In genomic region chr16:60907645-60908044, GRCh38 we compare ENCODE assay signal across 33 cellular contexts.
A peak's percentile ranks its signal among the peaks of the same experiment; 100 is the strongest.
DNase-seq lines count a peak whose midpoint lies in the region; ATAC-seq, FAIRE-seq and TF ChIP-seq lines count a peak whose summit lies in the region.
"Had no signal": no experiment of that assay in that cellular context is flagged by ENCODE, and none has a peak within 500 bp of the region (broad histone marks: within the 10 kb centered on the region; RNA-seq: fewer than 3 reads in every experiment).

No MANE protein-coding gene starts in this region.

- RAD21 ChIA-PET in GM12878 (lab: Charles Lee; ENCODE audit: unreplicated experiment), result no interaction called here

- intact Hi-C loops in heart left ventricle (cut with DNase I), result no loop called here
- intact Hi-C loops in Right ventricle myocardium superior (cut with DNase I), result no loop called here
- intact Hi-C loops in GM12878 (cut with micrococcal nuclease; ENCODE audit: unreplicated experiment), result no loop called here

- TF ChIP-seq RAD21 in GM12878 (IDR thresholded peaks at IDR 0.05; ENCODE audit: insufficient read depth, low read depth, low read length), result 0 out of 2 replicates have a peak, but pooled peaks have one; percentile 4

- no peaks in the 10 kb centered on the region; the same call in 1 of the 2 replicates for H3K36me3 Mint-ChIP-seq in HFFc6 (ENCODE audit: low read depth)
- peaks cover 0 to 10% (median 0%) of the 10 kb centered on the region in 3 donors for H3K36me3 Mint-ChIP-seq in naive thymus-derived CD8-positive, alpha-beta T cell
- H3K36me3 Mint-ChIP-seq: activated naive CD8-positive, alpha-beta T cell treated with anti-CD3 and anti-CD28 coated beads, Interleukin-2, amount 10 ng/mL, durations not matched to agents 7 days and 5 days had no signal

- H3K27me3 ChIP-seq in heart left ventricle, result no peaks in the 10 kb centered on the region
- no peaks in the 10 kb centered on the region for H3K27me3 ChIP-seq in GM12878 (replicated peaks in 1 of 2; ENCODE audit: control insufficient read depth in 2 of 2, insufficient read depth in 2 of 2, low read length in 1 of 2)
- H3K27me3 ChIP-seq: BLaER1, left lung, neutrophil, SJSA1, tibial nerve had no signal

- H3K27me3 Mint-ChIP-seq in HFFc6 (ENCODE audit: insufficient read depth), result no peaks in the 10 kb centered on the region
- no peaks in the 10 kb centered on the region for H3K27me3 Mint-ChIP-seq in naive thymus-derived CD8-positive, alpha-beta T cell
- H3K27me3 Mint-ChIP-seq: activated naive CD8-positive, alpha-beta T cell treated with anti-CD3 and anti-CD28 coated beads, Interleukin-2, amount 10 ng/mL, durations not matched to agents 7 days and 5 days; T-helper 17 cell had no signal

- no peak for FAIRE-seq in GM12878 (lab: Jason Lieb, UNC)
- FAIRE-seq: islet of Langerhans, RCC 7860 had no signal

- H3K36me3 ChIP-seq in heart left ventricle (no peaks in the 10 kb centered on the region), GM12878 (ENCODE audit: control insufficient read depth in 2 of 2, insufficient read depth in 2 of 2, low read length in 1 of 2) (no peaks in the 10 kb centered on the region)
- H3K36me3 ChIP-seq: BLaER1, left lung, neutrophil, SJSA1, tibial nerve had no signal

- no peak overlapping the region for H3K27ac Mint-ChIP-seq in HFFc6
- H3K27ac Mint-ChIP-seq in naive thymus-derived CD8-positive, alpha-beta T cell, result no peak overlapping the region
- H3K27ac Mint-ChIP-seq: activated naive CD8-positive, alpha-beta T cell treated with anti-CD3 and anti-CD28 coated beads, Interleukin-2, amount 10 ng/mL, durations not matched to agents 7 days and 5 days; T-helper 17 cell had no signal

- H3K4me3 ChIP-seq in heart left ventricle, result no peak overlapping the region
- no peak overlapping the region for H3K4me3 ChIP-seq in GM12878
- H3K4me3 ChIP-seq in retinal pigment epithelial cell (ENCODE audit: low read length), result no peak overlapping the region
- H3K4me3 ChIP-seq: BLaER1, coronary artery, GM23248, left lung, SJSA1, tibial nerve had no signal

- DNase-seq in heart left ventricle (no peak), Right ventricle myocardium superior (no peak), Kasumi-1 (lab: John Stamatoyannopoulos, UW) (peak; percentile 33 to 51), GM12878 (ENCODE audit: low read depth, low spot score) (no peak), retinal pigment epithelial cell (ENCODE audit: low read depth) (no peak), SK-N-DZ (ENCODE audit: low spot score) (no peak), HFFc6 (no peak)
- DNase-seq in naive thymus-derived CD8-positive, alpha-beta T cell, result no peak
- DNase-seq: activated CD4-positive, alpha-beta T cell treated with anti-CD3 and anti-CD28 coated beads, Interleukin-2, amount 50 U/mL, for 48 hours; activated CD4-positive, CD25-positive, alpha-beta regulatory T cell treated with anti-CD3 and anti-CD28 coated beads, Interleukin-2, amount 50 U/mL, for 72 hours; activated gamma-delta T cell treated with Interleukin-2 at 50 U/mL for 16 hours; activated naive CD8-positive, alpha-beta T cell treated with anti-CD3 and anti-CD28 coated beads, Interleukin-2, amount 10 ng/mL, durations not matched to agents 7 days and 5 days; activated T-cell treated with anti-CD3 and anti-CD28 coated beads, Interleukin-2, amount 50 U/mL, for 48 hours; COR-L47; DMS79; effector CD8-positive, alpha-beta T cell; GDM1; GM23248; left lung; MV-4-11; NCI-H2107; stimulated activated CD4-positive, alpha-beta T cell treated with anti-CD3 and anti-CD28 coated beads, Interleukin-4, amount 100 ng/mL, for 24 hours; T-helper 17 cell had no signal

- no peak overlapping the region for H2AFZ ChIP-seq in GM12878 (ENCODE audit: control insufficient read depth, low read depth, low read length)
- H2AFZ ChIP-seq: GM23248 had no signal

- in situ Hi-C loops in GM12878 (cut with MboI), result no loop called here

- BruUV-seq in GM12878 (replicated peaks; lab: Mats Ljungman, UMichigan), result no TSS peak

- CTCF ChIA-PET in GM12878 (lab: Yijun Ruan, JAX), result interaction anchor here (1.0 kb wide), 1 partner anchor 13 kb away, joined by 3 read pairs; no protein-coding TSS in a partner anchor

- WGBS in heart left ventricle, 4 donors, result 73 to 86% (median 80%) methylated on average over 4 of the region's 4 CpGs
- 54% methylated on average over 4 of the region's 4 CpGs for WGBS in GM12878 (ENCODE audit: insufficient coverage, insufficient replicate concordance, low lambda C conversion rate, missing lambda C conversion rate)

- TF ChIP-seq EP300 in GM12878 (IDR thresholded peaks at IDR 0.05; ENCODE audit: borderline replicate concordance in 1 of 2, control insufficient read depth in 1 of 2, low read depth in 2 of 2, low read length in 2 of 2), result no peak

- no peak overlapping the region for H3K4me3 Mint-ChIP-seq in HFFc6
- no peak overlapping the region for H3K4me3 Mint-ChIP-seq in naive thymus-derived CD8-positive, alpha-beta T cell
- H3K4me3 Mint-ChIP-seq: activated naive CD8-positive, alpha-beta T cell treated with anti-CD3 and anti-CD28 coated beads, Interleukin-2, amount 10 ng/mL, durations not matched to agents 7 days and 5 days; T-helper 17 cell had no signal

- no peak overlapping the region for H3K4me2 ChIP-seq in GM12878 (ENCODE audit: control insufficient read depth, insufficient read depth)
- H3K4me2 ChIP-seq: BLaER1, KMS-11 had no signal

- POLR2A ChIA-PET in GM12878 (lab: Charles Lee), result no interaction called here
- POLR2A ChIA-PET in naive thymus-derived CD8-positive, alpha-beta T cell (lab: Charles Lee), result no interaction called here

- H3K4me1 ChIP-seq in heart left ventricle (no peaks in the 10 kb centered on the region), GM12878 (ENCODE audit: control insufficient read depth, insufficient read depth, low read length) (no peaks in the 10 kb centered on the region)
- H3K4me1 ChIP-seq: BLaER1, left lung, SJSA1, tibial nerve had no signal

- no peaks in the 10 kb centered on the region for H3K79me2 ChIP-seq in GM12878 (ENCODE audit: control insufficient read depth, insufficient read depth, low read length)

- peaks cover 26% of the 10 kb centered on the region for H3K9me3 Mint-ChIP-seq in HFFc6
- H3K9me3 Mint-ChIP-seq in naive thymus-derived CD8-positive, alpha-beta T cell, result peaks cover 2 to 38% (median 10%) of the 10 kb centered on the region in 9 donors

- H3K27ac ChIP-seq in heart left ventricle, result no peak overlapping the region
- no peak overlapping the region for H3K27ac ChIP-seq in GM12878 (ENCODE audit: control insufficient read depth, insufficient read depth)
- H3K27ac ChIP-seq: BLaER1, coronary artery, GM23248, HL-60, KMS-11, left lung, neutrophil, SJSA1, tibial nerve had no signal

- H3K4me1 Mint-ChIP-seq in HFFc6 (ENCODE audit: low read depth), result no peaks in the 10 kb centered on the region
- no peaks in the 10 kb centered on the region for H3K4me1 Mint-ChIP-seq in naive thymus-derived CD8-positive, alpha-beta T cell
- H3K4me1 Mint-ChIP-seq: activated naive CD8-positive, alpha-beta T cell treated with anti-CD3 and anti-CD28 coated beads, Interleukin-2, amount 10 ng/mL, durations not matched to agents 7 days and 5 days; T-helper 17 cell had no signal

- H3K9ac ChIP-seq in GM12878 (ENCODE audit: control insufficient read depth, insufficient read depth, low read length), result no peak overlapping the region
- H3K9ac ChIP-seq: BLaER1, GM23248, KMS-11 had no signal

- peak in 8 of 12 donors; percentile 10 to 38 (median 22) for TF ChIP-seq CTCF in heart left ventricle (IDR thresholded peaks at IDR 0.05)
- TF ChIP-seq CTCF in GM12878 (IDR thresholded peaks at IDR 0.05 in 2 of 3, conservative IDR thresholded peaks at IDR 0.05 in 1 of 3; ENCODE audit: control insufficient read depth in 2 of 3, extremely low read depth in 1 of 3, insufficient read depth in 1 of 3, low read depth in 3 of 3, low read length in 3 of 3), result no peak
- peak; percentile 13 for TF ChIP-seq CTCF in retinal pigment epithelial cell (conservative IDR thresholded peaks at IDR 0.05; ENCODE audit: low read depth, low read length)
- TF ChIP-seq CTCF in HFFc6 (IDR thresholded peaks at IDR 0.05), result no peak

- peaks cover 0 to 6% (median 0%) of the 10 kb centered on the region in 12 donors for H3K9me3 ChIP-seq in heart left ventricle
- no peaks in the 10 kb centered on the region for H3K9me3 ChIP-seq in GM12878 (replicated peaks; ENCODE audit: control insufficient read depth, insufficient read depth, low read length)
- H3K9me3 ChIP-seq: BLaER1, left lung, neutrophil, tibial nerve had no signal

- ATAC-seq in heart left ventricle (no peak), Right ventricle myocardium superior (ENCODE audit: poor library complexity) (no peak), GM12878 (no peak)
- ATAC-seq in naive thymus-derived CD8-positive, alpha-beta T cell, result no peak
- ATAC-seq: left lung, sciatic nerve, T-helper 17 cell had no signal

- no peaks in the 10 kb centered on the region for H4K20me1 ChIP-seq in GM12878 (ENCODE audit: control insufficient read depth, insufficient read depth)
- H4K20me1 ChIP-seq: BLaER1 had no signal

- SMC1A ChIA-PET in GM12878 (lab: Charles Lee; ENCODE audit: uncharacterized antibody, unreplicated experiment), result no interaction called here

- TF ChIP-seq POLR2A in heart left ventricle (IDR thresholded peaks at IDR 0.05) (no peak), GM12878 (IDR thresholded peaks at IDR 0.05; ENCODE audit: low read depth, low read length) (no peak)

TF ChIP-seq in GM12878, 131 proteins besides CTCF, POLR2A, EP300 and RAD21 (continues in another document):
- TF ChIP-seq ZBTB4 (CRISPR knock-in tag; IDR thresholded peaks at IDR 0.05) (no peak), JUND (IDR thresholded peaks at IDR 0.05; ENCODE audit: low read depth, low read length) (no peak)

Comparison
In these comparisons a context has a peak if more than half of its experiments do, and no peak if none do; other contexts are left out.
1. DNase-seq: peak in Kasumi-1 (2 of 2); none in heart left ventricle (0 of 5), Right ventricle myocardium superior (single experiment), GM12878 (single experiment), retinal pigment epithelial cell (single experiment), SK-N-DZ (single experiment), HFFc6 (single experiment) and naive thymus-derived CD8-positive, alpha-beta T cell (0 of 10).
2. CTCF ChIP-seq: peak in heart left ventricle (8 of 12) and retinal pigment epithelial cell (single experiment); none in GM12878 (0 of 3) and HFFc6 (single experiment).